9 cellular contexts compared by ENCODE assay signal in genomic region chr9:34559616-34560546, GRCh38. TPM values are rescaled to one million over a fixed set of nuclear protein-coding genes. Genes with fewer than 3 reads are reported as not detected.
A peak's percentile ranks its signal among the peaks of the same experiment; 100 is the strongest.
DNase-seq lines count a peak whose midpoint lies in the region; ATAC-seq and TF ChIP-seq lines count a peak whose summit lies in the region.
"Had no signal": no experiment of that assay in that cellular context is flagged by ENCODE, and none has a peak within 500 bp of the region (broad histone marks: within the 10 kb centered on the region; RNA-seq: fewer than 3 reads in every experiment).

No MANE protein-coding gene starts in this region.

- ATAC-seq in right lobe of liver (peak; percentile 33 to 62 (median 54)), upper lobe of left lung (ENCODE audit: low FRiP score in 2 of 2) (peak; percentile 59 to 61), HG02840 (IDR thresholded peaks at IDR 0.05; ENCODE audit: low FRiP score, unreplicated experiment) (no peak)

- peak overlapping the region in 1 of 2 donors; percentile 35 for H3K9ac ChIP-seq in colonic mucosa (ENCODE audit: low read depth in 2 of 2, low read length in 2 of 2)

- intact Hi-C loops in colonic mucosa (cut with DNase I) = no loop called here
- intact Hi-C loops in right lobe of liver (cut with DNase I) = no loop called here
- intact Hi-C loops in A673 (cut with micrococcal nuclease; ENCODE audit: unreplicated experiment) = no loop called here

- CTCF ChIA-PET in A673 (lab: Charles Lee) = no interaction called here

- DNase-seq in SIG-M5 treated with dmso at 0.1 percent for 504 hours (lab: John Stamatoyannopoulos, UW; ENCODE audit: unreplicated experiment) = peak; percentile 19
- no peak for DNase-seq in SIG-M5 (lab: John Stamatoyannopoulos, UW)
- DNase-seq in colonic mucosa = peak; percentile 55
- peak in 2 of 3 donors; percentile 10 to 64 for DNase-seq in right lobe of liver
- DNase-seq in upper lobe of left lung = peak in 1 of 2 donors; percentile 66
- DNase-seq in HAP-1 (ENCODE audit: low spot score in 2 of 2) = no peak
- DNase-seq in A673 (ENCODE audit: low spot score) = no peak

- BruUV-seq in A673 (replicated peaks; lab: Mats Ljungman, UMichigan) = no TSS peak

- 8% methylated on average over 11 of the region's 21 CpGs for WGBS in right lobe of liver (ENCODE audit: insufficient coverage, low coverage, low lambda C conversion rate, missing lambda C conversion rate)
- 13 to 32% methylated on average over 8 to 18 of the region's 21 CpGs for WGBS in upper lobe of left lung, 2 donors

- peaks cover 4% of the 10 kb centered on the region for H3K4me1 ChIP-seq in colonic mucosa
- peaks cover 0 to 14% (median 4%) of the 10 kb centered on the region in 4 donors for H3K4me1 ChIP-seq in right lobe of liver
- peaks cover 9 to 16% (median 15%) of the 10 kb centered on the region in 4 donors for H3K4me1 ChIP-seq in upper lobe of left lung
- no peaks in the 10 kb centered on the region for H3K4me1 ChIP-seq in HAP-1
- H3K4me1 ChIP-seq in A673 (ENCODE audit: insufficient read depth, low read length, poor library complexity, severe bottlenecking) = peaks cover 6% of the 10 kb centered on the region

- TF ChIP-seq CTCF in colonic mucosa (IDR thresholded peaks at IDR 0.05) (no peak), right lobe of liver (IDR thresholded peaks at IDR 0.05) (no peak), upper lobe of left lung (IDR thresholded peaks at IDR 0.05) (no peak), A673 (conservative IDR thresholded peaks at IDR 0.05; ENCODE audit: low read depth, low read length) (no peak)

- H3K4me3 ChIP-seq in colonic mucosa (no peak overlapping the region), right lobe of liver (no peak overlapping the region), upper lobe of left lung (no peak overlapping the region), HAP-1 (no peak overlapping the region), A673 (ENCODE audit: low read depth, low read length, poor library complexity, severe bottlenecking) (no peak overlapping the region)

- H3K27me3 ChIP-seq in colonic mucosa = peaks cover 12% of the 10 kb centered on the region
- H3K27me3 ChIP-seq in right lobe of liver = no peaks in the 10 kb centered on the region
- peaks cover 0 to 2% (median 0%) of the 10 kb centered on the region in 4 donors for H3K27me3 ChIP-seq in upper lobe of left lung
- no peaks in the 10 kb centered on the region for H3K27me3 ChIP-seq in HAP-1 (ENCODE audit: low read depth)
- no peaks in the 10 kb centered on the region for H3K27me3 ChIP-seq in A673 (replicated peaks; ENCODE audit: insufficient read depth, low read depth, low read length, poor library complexity)

- POLR2A ChIA-PET in A673 (lab: Charles Lee; ENCODE audit: low non-redundant PET) = no interaction called here

- no peaks in the 10 kb centered on the region for H3K9me3 ChIP-seq in colonic mucosa
- H3K9me3 ChIP-seq in right lobe of liver = no peaks in the 10 kb centered on the region
- peaks cover 0 to 7% (median 2%) of the 10 kb centered on the region in 4 donors for H3K9me3 ChIP-seq in upper lobe of left lung
- peaks cover 6% of the 10 kb centered on the region for H3K9me3 ChIP-seq in HAP-1
- no peaks in the 10 kb centered on the region for H3K9me3 ChIP-seq in A673 (ENCODE audit: low read depth, low read length, poor library complexity, severe bottlenecking)

- TF ChIP-seq EP300 in upper lobe of left lung (IDR thresholded peaks at IDR 0.05) = no peak

- H3K36me3 ChIP-seq in colonic mucosa (no peaks in the 10 kb centered on the region), right lobe of liver (no peaks in the 10 kb centered on the region), upper lobe of left lung (no peaks in the 10 kb centered on the region), HAP-1 (replicated peaks) (no peaks in the 10 kb centered on the region), A673 (ENCODE audit: insufficient read depth, low read length, poor library complexity, severe bottlenecking) (no peaks in the 10 kb centered on the region)

- H3K27ac ChIP-seq in colonic mucosa (no peak overlapping the region), right lobe of liver (no peak overlapping the region), upper lobe of left lung (no peak overlapping the region), A673 (ENCODE audit: low read depth, low read length, poor library complexity, severe bottlenecking) (no peak overlapping the region)
- H3K27ac ChIP-seq: epithelial cell of prostate had no signal

- TF ChIP-seq POLR2A in right lobe of liver (IDR thresholded peaks at IDR 0.05) (no peak), upper lobe of left lung (IDR thresholded peaks at IDR 0.05) (no peak)

- in situ Hi-C loops in HAP-1 (cut with MboI; ENCODE audit: low sequenced_read_pairs) = no loop called here

RNA-seq across cellular contexts. Expression of gene CNTFR, which starts 29.6 kb away (rescaled TPM):
- total RNA-seq in colonic mucosa (1 to 10 TPM; 1.8 to 1.9 TPM), right lobe of liver (10 to 100 TPM in 1 of 6 experiments, 1 to 10 TPM in 4, under 1 TPM in 1; 0.71 to 12.5 (median 3.4) TPM), upper lobe of left lung (1 to 10 TPM in 2 of 6 donors, under 1 TPM in 3, not detected in 1; 0.30 to 3.3 (median 0.69) TPM), A673 (2021) (3.7 and 4.5 TPM in 2 replicates)

RNA-seq across cellular contexts. Expression of gene ENHO, which starts 37.1 kb away (rescaled TPM):
- total RNA-seq in colonic mucosa (1 to 10 TPM; 1.2 to 1.3 TPM), right lobe of liver (1 to 10 TPM; 1.5 to 2.7 (median 2.1) TPM), upper lobe of left lung (1 to 10 TPM in 1 of 6 donors, under 1 TPM in 2, not detected in 3; 0.40 to 1.4 (median 0.71) TPM), A673 (2021) (1.2 and 2.8 TPM in 2 replicates)

RNA-seq across cellular contexts. Expression of gene RPP25L, which starts 52.0 kb away (rescaled TPM):
- total RNA-seq in colonic mucosa (10 to 100 TPM; 37.0 to 54.4 TPM), right lobe of liver (10 to 100 TPM; 15.2 to 29.1 (median 25.0) TPM), upper lobe of left lung (10 to 100 TPM; 16.5 to 27.0 (median 21.7) TPM), A673 (2021) (19.7 and 31.6 TPM in 2 replicates)

Comparison
In these comparisons a context has a peak if more than half of its experiments do, and no peak if none do; other contexts are left out.
1. DNase-seq: peak in SIG-M5 treated with dmso at 0.1 percent for 504 hours (single experiment), colonic mucosa (single experiment) and right lobe of liver (2 of 3); none in SIG-M5 (single experiment), HAP-1 (0 of 2) and A673 (single experiment).